In the genomic region with DNA sequence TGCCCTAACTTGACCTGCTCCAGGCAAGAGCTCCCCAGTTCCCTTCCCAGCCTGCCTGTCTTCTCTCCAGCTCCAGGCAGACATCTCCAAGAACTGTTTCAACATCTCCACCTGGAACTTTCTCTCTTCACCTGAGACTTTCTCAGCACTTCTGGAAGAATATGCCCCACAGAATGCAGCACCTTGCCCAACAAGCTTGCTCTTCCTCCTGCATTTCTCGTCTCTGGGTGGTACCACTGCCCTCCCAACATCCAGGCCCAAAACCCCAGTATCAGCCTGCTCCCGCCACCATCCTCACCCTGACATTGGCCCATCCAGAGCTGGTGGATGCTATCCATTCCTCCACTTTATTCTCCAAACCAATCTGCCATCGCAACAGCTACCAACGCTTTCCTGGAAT, we compare ENCODE assay signal across 21 cellular contexts. TPM values are rescaled to one million over a fixed set of nuclear protein-coding genes. Genes with fewer than 3 reads are reported as not detected.
DNase-seq lines count a peak whose midpoint lies in the region; ATAC-seq and TF ChIP-seq lines count a peak whose summit lies in the region.
"Had no signal": no experiment of that assay in that cellular context is flagged by ENCODE, and none has a peak within 500 bp of the region (broad histone marks: within the 10 kb centered on the region; RNA-seq: fewer than 3 reads in every experiment).

No MANE protein-coding gene starts in this region.

- peaks cover 75% of the 10 kb centered on the region for H3K4me1 Mint-ChIP-seq in activated T-cell treated with anti-CD3 and anti-CD28 coated beads, Interleukin-2, amount 50 U/mL, for 72 hours (ENCODE audit: low read depth)
- H3K4me1 Mint-ChIP-seq in HFFc6 (ENCODE audit: low read depth) = peaks cover 53% of the 10 kb centered on the region
- peaks cover 68% of the 10 kb centered on the region for H3K4me1 Mint-ChIP-seq in activated CD8-positive, alpha-beta T cell treated with anti-CD3 and anti-CD28 coated beads for 36 hours (ENCODE audit: low read depth)
- peaks cover 82% of the 10 kb centered on the region for H3K4me1 Mint-ChIP-seq in stimulated activated effector memory CD8-positive, alpha-beta T cell treated with anti-CD3 and anti-CD28 coated beads, Interleukin-12 subunit alpha, Interleukin-12 subunit beta, amount 100 ng/mL, for 72 hours
- H3K4me1 Mint-ChIP-seq: endodermal cell had no signal

- POLR2A ChIA-PET in activated CD8-positive, alpha-beta T cell treated with anti-CD3 and anti-CD28 coated beads for 36 hours (lab: Charles Lee) = interaction anchor here (0.8 to 2.5 kb wide), 7 partner anchors 8 to 45 kb away, joined by 3 to 11 read pairs (median 3); no protein-coding TSS in a partner anchor

- peaks cover 30 to 51% of the 10 kb centered on the region in 2 donors for H3K36me3 Mint-ChIP-seq in activated T-cell treated with anti-CD3 and anti-CD28 coated beads, Interleukin-2, amount 50 U/mL, for 72 hours (ENCODE audit: insufficient read depth in 2 of 2)
- peaks cover 36% of the 10 kb centered on the region for H3K36me3 Mint-ChIP-seq in HFFc6 (ENCODE audit: low read depth)
- H3K36me3 Mint-ChIP-seq in activated CD8-positive, alpha-beta T cell treated with anti-CD3 and anti-CD28 coated beads for 36 hours (ENCODE audit: low read depth) = peaks cover 71% of the 10 kb centered on the region
- H3K36me3 Mint-ChIP-seq in stimulated activated effector memory CD8-positive, alpha-beta T cell treated with anti-CD3 and anti-CD28 coated beads, Interleukin-12 subunit alpha, Interleukin-12 subunit beta, amount 100 ng/mL, for 72 hours = peaks cover 90% of the 10 kb centered on the region

- H3K9me3 Mint-ChIP-seq in activated T-cell treated with anti-CD3 and anti-CD28 coated beads, Interleukin-2, amount 50 U/mL, for 72 hours = peaks cover 3 to 5% of the 10 kb centered on the region in 2 donors
- H3K9me3 Mint-ChIP-seq in HFFc6 = no peaks in the 10 kb centered on the region
- no peaks in the 10 kb centered on the region for H3K9me3 Mint-ChIP-seq in activated CD8-positive, alpha-beta T cell treated with anti-CD3 and anti-CD28 coated beads for 36 hours
- H3K9me3 Mint-ChIP-seq in stimulated activated effector memory CD8-positive, alpha-beta T cell treated with anti-CD3 and anti-CD28 coated beads, Interleukin-12 subunit alpha, Interleukin-12 subunit beta, amount 100 ng/mL, for 72 hours = no peaks in the 10 kb centered on the region
- H3K9me3 Mint-ChIP-seq: activated naive CD4-positive, alpha-beta T cell treated with anti-CD3 and anti-CD28 coated beads, Interleukin-2, amount 50 U/mL, for 24 hours; activated T-helper 1 cell treated with anti-CD3 and anti-CD28 coated beads, Interleukin-12 subunit alpha, Interleukin-12 subunit beta, Interleukin-2, Interleukin-4 antibody, amounts not matched to agents 30 ng/mL and 10 ng/mL and 1 ng/mL, durations not matched to agents 14 hours and 24 hours and 36 hours; endodermal cell; nephron had no signal

- CTCF ChIA-PET in activated CD8-positive, alpha-beta T cell treated with anti-CD3 and anti-CD28 coated beads for 36 hours (lab: Charles Lee) = interaction anchor here (1.0 to 1.9 kb wide), 6 partner anchors 10 to 245 kb away, joined by 3 to 8 read pairs (median 4); a partner anchor contains a TSS

- no peak for TF ChIP-seq CTCF in HFFc6 (IDR thresholded peaks at IDR 0.05)
- TF ChIP-seq CTCF in activated CD8-positive, alpha-beta T cell treated with anti-CD3 and anti-CD28 coated beads for 36 hours (IDR thresholded peaks at IDR 0.05) = no peak

- H3K4me3 Mint-ChIP-seq in activated T-cell treated with anti-CD3 and anti-CD28 coated beads, Interleukin-2, amount 50 U/mL, for 72 hours = peak overlapping the region; percentile 7 to 38
- H3K4me3 Mint-ChIP-seq in HFFc6 = no peak overlapping the region
- H3K4me3 Mint-ChIP-seq in activated CD8-positive, alpha-beta T cell treated with anti-CD3 and anti-CD28 coated beads for 36 hours = no peak overlapping the region
- H3K4me3 Mint-ChIP-seq in stimulated activated effector memory CD8-positive, alpha-beta T cell treated with anti-CD3 and anti-CD28 coated beads, Interleukin-12 subunit alpha, Interleukin-12 subunit beta, amount 100 ng/mL, for 72 hours = no peak overlapping the region
- H3K4me3 Mint-ChIP-seq: activated naive CD4-positive, alpha-beta T cell treated with anti-CD3 and anti-CD28 coated beads, Interleukin-2, amount 50 U/mL, for 24 hours; activated T-helper 1 cell treated with anti-CD3 and anti-CD28 coated beads, Interleukin-12 subunit alpha, Interleukin-12 subunit beta, Interleukin-2, Interleukin-4 antibody, amounts not matched to agents 30 ng/mL and 10 ng/mL and 1 ng/mL, durations not matched to agents 14 hours and 24 hours and 36 hours; endodermal cell; nephron had no signal

- H3K27me3 Mint-ChIP-seq in activated T-cell treated with anti-CD3 and anti-CD28 coated beads, Interleukin-2, amount 50 U/mL, for 72 hours (ENCODE audit: low read depth) = no peaks in the 10 kb centered on the region
- H3K27me3 Mint-ChIP-seq in HFFc6 (ENCODE audit: insufficient read depth) = no peaks in the 10 kb centered on the region
- H3K27me3 Mint-ChIP-seq in activated CD8-positive, alpha-beta T cell treated with anti-CD3 and anti-CD28 coated beads for 36 hours = no peaks in the 10 kb centered on the region
- H3K27me3 Mint-ChIP-seq: activated naive CD4-positive, alpha-beta T cell treated with anti-CD3 and anti-CD28 coated beads, Interleukin-2, amount 50 U/mL, for 24 hours had no signal

- intact Hi-C loops in activated CD8-positive, alpha-beta T cell treated with anti-CD3 and anti-CD28 coated beads for 36 hours (cut with micrococcal nuclease) = no loop called here

- H3K27ac Mint-ChIP-seq in activated T-cell treated with anti-CD3 and anti-CD28 coated beads, Interleukin-2, amount 50 U/mL, for 72 hours = peak overlapping the region; percentile 3
- peak overlapping the region; percentile 14; the same call in 1 of the 2 replicates for H3K27ac Mint-ChIP-seq in HFFc6
- peak overlapping the region; percentile 59 for H3K27ac Mint-ChIP-seq in activated CD8-positive, alpha-beta T cell treated with anti-CD3 and anti-CD28 coated beads for 36 hours
- peak overlapping the region; percentile 29 for H3K27ac Mint-ChIP-seq in stimulated activated effector memory CD8-positive, alpha-beta T cell treated with anti-CD3 and anti-CD28 coated beads, Interleukin-12 subunit alpha, Interleukin-12 subunit beta, amount 100 ng/mL, for 72 hours
- H3K27ac Mint-ChIP-seq: endodermal cell, nephron had no signal

- ATAC-seq in activated T-cell treated with anti-CD3 and anti-CD28 coated beads, Interleukin-2, amount 50 U/mL, for 72 hours (replicated peaks in 1 of 2) = no peak
- no peak for ATAC-seq in activated CD8-positive, alpha-beta T cell treated with anti-CD3 and anti-CD28 coated beads for 36 hours
- ATAC-seq in stimulated activated effector memory CD8-positive, alpha-beta T cell treated with anti-CD3 and anti-CD28 coated beads, Interleukin-12 subunit alpha, Interleukin-12 subunit beta, amount 100 ng/mL, for 72 hours = no peak
- ATAC-seq in HG02885 (IDR thresholded peaks at IDR 0.05; ENCODE audit: poor library complexity, unreplicated experiment) = no peak
- ATAC-seq: PC-3 had no signal

- DNase-seq in activated T-cell treated with anti-CD3 and anti-CD28 coated beads, Interleukin-2, amount 50 U/mL, for 72 hours = no peak
- no peak for DNase-seq in activated T-cell treated with anti-CD3 and anti-CD28 coated beads, Interleukin-2, amount 50 U/mL, for 48 hours
- DNase-seq in HFFc6 (no peak), C1 segment of cervical spinal cord (lab: John Stamatoyannopoulos, UW) (no peak), SW 1271 (lab: John Stamatoyannopoulos, UW) (no peak)
- DNase-seq in activated CD8-positive, alpha-beta T cell treated with anti-CD3 and anti-CD28 coated beads for 36 hours = no peak
- no peak for DNase-seq in stimulated activated effector memory CD8-positive, alpha-beta T cell treated with anti-CD3 and anti-CD28 coated beads, Interleukin-12 subunit alpha, Interleukin-12 subunit beta, amount 100 ng/mL, for 72 hours (ENCODE audit: low spot score in 2 of 2)
- DNase-seq: activated CD4-positive, alpha-beta T cell treated with anti-CD3 and anti-CD28 coated beads for 4 hours; cortex of kidney; endodermal cell; GDM1; HCEC 1CT; heart left ventricle; lower lobe of right lung; NCI-H446 treated with DMSO at 0.1 percent for 48 hours; PC-3; upper lobe of right lung had no signal

RNA-seq across cellular contexts. Expression of a gene that starts 8.8 kb away (rescaled TPM):
- 100 to 1,000 TPM; 128 to 132 TPM for total RNA-seq in activated T-cell treated with anti-CD3 and anti-CD28 coated beads, Interleukin-2, amount 50 U/mL, for 72 hours
- total RNA-seq in HFFc6 (2021; fragmentation: NEBNext Ultra II Directional; extraction: Animal tissue kit (Norgen Biotek cat#: 25700)) = 10 to 100 TPM; 53.4 to 62.4 (median 57.4) TPM
- total RNA-seq in activated CD8-positive, alpha-beta T cell treated with anti-CD3 and anti-CD28 coated beads for 36 hours = 100 to 1,000 TPM; 113 to 125 TPM

Comparison
In these comparisons a context has a peak if more than half of its experiments do, and no peak if none do; other contexts are left out.
1. H3K27ac Mint-ChIP-seq: peak in every context shown above with its lines; median percentile 59 in activated CD8-positive, alpha-beta T cell treated with anti-CD3 and anti-CD28 coated beads for 36 hours; 29 in stimulated activated effector memory CD8-positive, alpha-beta T cell treated with anti-CD3 and anti-CD28 coated beads, Interleukin-12 subunit alpha, Interleukin-12 subunit beta, amount 100 ng/mL, for 72 hours; 14 in HFFc6; 3 in activated T-cell treated with anti-CD3 and anti-CD28 coated beads, Interleukin-2, amount 50 U/mL, for 72 hours.
2. H3K4me3 Mint-ChIP-seq: peak in activated T-cell treated with anti-CD3 and anti-CD28 coated beads, Interleukin-2, amount 50 U/mL, for 72 hours (2 of 2); none in HFFc6 (single experiment), activated CD8-positive, alpha-beta T cell treated with anti-CD3 and anti-CD28 coated beads for 36 hours (single experiment) and stimulated activated effector memory CD8-positive, alpha-beta T cell treated with anti-CD3 and anti-CD28 coated beads, Interleukin-12 subunit alpha, Interleukin-12 subunit beta, amount 100 ng/mL, for 72 hours (single experiment).